17 cellular contexts compared by ENCODE assay signal in the genomic region with DNA sequence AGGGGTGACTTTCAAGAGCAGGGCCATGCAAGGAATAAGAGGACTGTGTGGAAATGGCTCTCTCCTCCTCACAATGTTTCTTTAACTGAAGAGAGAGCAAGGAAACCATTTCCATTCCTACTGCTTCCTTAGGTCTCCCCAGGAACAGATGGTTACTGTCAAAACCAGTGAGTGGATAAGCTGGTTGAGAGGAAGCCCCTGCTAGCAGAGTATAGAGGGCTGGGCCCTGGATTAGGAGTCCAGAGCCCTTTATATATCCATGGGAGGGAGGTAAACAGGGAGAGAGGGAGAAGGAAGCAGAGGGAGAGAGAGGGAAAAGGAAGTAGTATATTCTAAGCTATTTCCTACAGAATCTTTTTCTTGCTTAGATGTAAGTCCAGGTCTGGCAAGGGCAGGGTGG. TPM values are rescaled to one million over a fixed set of nuclear protein-coding genes. Genes with fewer than 3 reads are reported as not detected.
DNase-seq lines count a peak whose midpoint lies in the region; ATAC-seq and TF ChIP-seq lines count a peak whose summit lies in the region.
"Had no signal": no experiment of that assay in that cellular context is flagged by ENCODE, and none has a peak within 500 bp of the region (broad histone marks: within the 10 kb centered on the region; RNA-seq: fewer than 3 reads in every experiment).

No MANE protein-coding gene starts in this region.

- peaks cover 3% of the 10 kb centered on the region for H3K27me3 Mint-ChIP-seq in nephron (ENCODE audit: low read depth)
- H3K27me3 Mint-ChIP-seq: B cell; CD4-positive, CD25-positive, alpha-beta regulatory T cell had no signal

- no peaks in the 10 kb centered on the region for H3K9me3 Mint-ChIP-seq in nephron
- H3K9me3 Mint-ChIP-seq: CD8-positive, alpha-beta T cell had no signal

- H3K4me3 Mint-ChIP-seq in nephron = no peak overlapping the region
- H3K4me3 Mint-ChIP-seq: B cell; CD4-positive, CD25-positive, alpha-beta regulatory T cell; CD8-positive, alpha-beta T cell had no signal

- no peak for TF ChIP-seq CTCF in nephron (IDR thresholded peaks at IDR 0.05; ENCODE audit: unreplicated experiment in 3 of 3)

- DNase-seq in NCI-H82 treated with DMSO at 0.1 percent for 48 hours (lab: John Stamatoyannopoulos, UW; ENCODE audit: unreplicated experiment) = peak; percentile 47
- DNase-seq in cerebellum (ENCODE audit: low spot score) = peak; percentile 40
- DNase-seq in retina = no peak
- DNase-seq in SHP77 (lab: John Stamatoyannopoulos, UW) = no peak
- DNase-seq: Caco-2; CD4-positive, CD25-positive, alpha-beta regulatory T cell; CD8-positive, alpha-beta T cell; DMS153; DND-41; GDM1; GM23248; H7; HCEC 1CT had no signal

- H3K36me3 Mint-ChIP-seq in nephron (ENCODE audit: low read depth) = no peaks in the 10 kb centered on the region
- H3K36me3 Mint-ChIP-seq: CD4-positive, CD25-positive, alpha-beta regulatory T cell; CD8-positive, alpha-beta T cell had no signal

- H3K4me1 Mint-ChIP-seq in nephron = peaks cover 22% of the 10 kb centered on the region
- H3K4me1 Mint-ChIP-seq: B cell had no signal

- H3K27ac Mint-ChIP-seq in nephron = peak overlapping the region; percentile 80 to 90 (median 85)
- H3K27ac Mint-ChIP-seq: B cell; CD4-positive, CD25-positive, alpha-beta regulatory T cell; CD8-positive, alpha-beta T cell had no signal

- no peak for ATAC-seq in HG02852 (IDR thresholded peaks at IDR 0.05; ENCODE audit: unreplicated experiment)
- ATAC-seq: CD8-positive, alpha-beta T cell; GM12878 had no signal

RNA-seq across cellular contexts. Expression of gene LAS1L, which starts 43.8 kb away (rescaled TPM):
- 14.2 TPM for total RNA-seq in cerebellum

Comparison
In these comparisons a context has a peak if more than half of its experiments do, and no peak if none do; other contexts are left out.
1. DNase-seq: peak in NCI-H82 treated with DMSO at 0.1 percent for 48 hours (single experiment) and cerebellum (single experiment); none in retina (single experiment) and SHP77 (0 of 2).